Comparison of ENCODE assay signal across 8 cellular contexts in genomic region chr14:55191101-55191880, GRCh38. TPM values are rescaled to one million over a fixed set of nuclear protein-coding genes. Genes with fewer than 3 reads are reported as not detected.
DNase-seq lines count a peak whose midpoint lies in the region; ATAC-seq and TF ChIP-seq lines count a peak whose summit lies in the region.

TSS of gene DLGAP5 (minus strand) at chr14:55191585. CDS start at chr14:55189179, 2,406 bp downstream.

- no peak within 1 kb of the TSS for H2BK12ac ChIP-seq in trophoblast cell (ENCODE audit: low read length)

- H3K4me1 ChIP-seq in trophoblast cell (ENCODE audit: control insufficient read depth in 1 of 2, insufficient read depth in 2 of 2, low read length in 2 of 2), result peaks cover 0 to 3% of the 10 kb centered on the region in 2 experiments

- peaks cover 5% of the 10 kb centered on the region for H3K9me3 ChIP-seq in trophoblast cell (ENCODE audit: insufficient read depth, low read depth, low read length)

- H3K9ac ChIP-seq in trophoblast cell (ENCODE audit: low read length), result peak within 1 kb of the TSS; percentile 44

- peaks cover 5% of the 10 kb centered on the region for H3K79me1 ChIP-seq in trophoblast cell (ENCODE audit: low read length)

- H4K12ac ChIP-seq in trophoblast cell (ENCODE audit: low read depth, low read length), result no peak within 1 kb of the TSS

- TF ChIP-seq CTCF in GM13976 (IDR thresholded peaks at IDR 0.05; ENCODE audit: borderline replicate concordance, control extremely low read depth, extremely low read depth, insufficient read depth, missing control alignments) (no peak), type B pancreatic cell (conservative IDR thresholded peaks at IDR 0.05) (no peak)

- H3K27ac ChIP-seq in trophoblast cell (ENCODE audit: low read depth, low read length), result peak within 1 kb of the TSS; percentile 18

- H3K79me2 ChIP-seq in trophoblast cell (ENCODE audit: control insufficient read depth, insufficient read depth, low read length, poor library complexity), result peaks cover 6% of the 10 kb centered on the region

- H3K18ac ChIP-seq in trophoblast cell (ENCODE audit: low read length), result peak within 1 kb of the TSS; percentile 54

- peak within 1 kb of the TSS; percentile 50 for H2BK5ac ChIP-seq in trophoblast cell (ENCODE audit: low read depth, low read length, poor library complexity)

- H3K27ac Mint-ChIP-seq in activated naive CD8-positive, alpha-beta T cell treated with anti-CD3 and anti-CD28 coated beads, Interleukin-2, amount 50 U/mL, for 24 hours, result peak within 1 kb of the TSS; percentile 90
- peak within 1 kb of the TSS; percentile 85 for H3K27ac Mint-ChIP-seq in type B pancreatic cell

- peaks cover 6% of the 10 kb centered on the region for H3K36me3 Mint-ChIP-seq in activated naive CD8-positive, alpha-beta T cell treated with anti-CD3 and anti-CD28 coated beads, Interleukin-2, amount 50 U/mL, for 24 hours (ENCODE audit: low read depth)
- peaks cover 4% of the 10 kb centered on the region for H3K36me3 Mint-ChIP-seq in type B pancreatic cell

- DNase-seq in GM13976 (ENCODE audit: low spot score), result peak; percentile 94
- DNase-seq in NCI-H1436 treated with DMSO at 0.1 percent for 48 hours (lab: John Stamatoyannopoulos, UW), result peak; percentile 94
- DNase-seq in T follicular helper cell (ENCODE audit: low read depth), result peak; percentile 86
- DNase-seq in activated naive CD8-positive, alpha-beta T cell treated with anti-CD3 and anti-CD28 coated beads, Interleukin-2, amount 50 U/mL, for 24 hours, result peak; percentile 89
- DNase-seq in cardiac septum (ENCODE audit: low spot score), result peak; percentile 96
- DNase-seq in trophoblast cell, result peak; percentile 91 to 96
- DNase-seq in type B pancreatic cell (ENCODE audit: extremely low spot score, unreplicated experiment), result peak; percentile 91

- in situ Hi-C loops in GM13976 (cut with MboI; ENCODE audit: low sequenced_read_pairs, unreplicated experiment), result no loop called here

- H3K36me3 ChIP-seq in trophoblast cell (ENCODE audit: control insufficient read depth in 1 of 2, insufficient read depth in 2 of 2, low read length in 2 of 2), result peaks cover 2% of the 10 kb centered on the region in 2 experiments

- H3K27me3 ChIP-seq in trophoblast cell (ENCODE audit: insufficient read depth, low read length), result no peaks in the 10 kb centered on the region

- H3K4ac ChIP-seq in trophoblast cell (ENCODE audit: low read depth, low read length), result no peak within 1 kb of the TSS

- H3K4me3 Mint-ChIP-seq in activated naive CD8-positive, alpha-beta T cell treated with anti-CD3 and anti-CD28 coated beads, Interleukin-2, amount 50 U/mL, for 24 hours, result peak within 1 kb of the TSS; percentile 98
- peak within 1 kb of the TSS; percentile 92 for H3K4me3 Mint-ChIP-seq in type B pancreatic cell

- no peak within 1 kb of the TSS for H3K23ac ChIP-seq in trophoblast cell (ENCODE audit: low read length)

- no peaks in the 10 kb centered on the region for H3K9me3 Mint-ChIP-seq in activated naive CD8-positive, alpha-beta T cell treated with anti-CD3 and anti-CD28 coated beads, Interleukin-2, amount 50 U/mL, for 24 hours
- peaks cover 5% of the 10 kb centered on the region for H3K9me3 Mint-ChIP-seq in type B pancreatic cell

- peak within 1 kb of the TSS; percentile 63 for H4K91ac ChIP-seq in trophoblast cell (ENCODE audit: low read depth, low read length)

- H2AK5ac ChIP-seq in trophoblast cell (ENCODE audit: low read length), result no peak within 1 kb of the TSS

- peak within 1 kb of the TSS; percentile 68 for H2BK120ac ChIP-seq in trophoblast cell (ENCODE audit: insufficient read depth, low read length, poor library complexity)

- no peaks in the 10 kb centered on the region for H3K27me3 Mint-ChIP-seq in activated naive CD8-positive, alpha-beta T cell treated with anti-CD3 and anti-CD28 coated beads, Interleukin-2, amount 50 U/mL, for 24 hours
- H3K27me3 Mint-ChIP-seq in type B pancreatic cell, result no peaks in the 10 kb centered on the region

- peak within 1 kb of the TSS; percentile 83 for H2AFZ ChIP-seq in trophoblast cell (ENCODE audit: insufficient read depth, low read length, poor library complexity)

- peak within 1 kb of the TSS; percentile 70 for H3K4me2 ChIP-seq in trophoblast cell (ENCODE audit: low read length)

- ATAC-seq in HG02852 (IDR thresholded peaks at IDR 0.05; ENCODE audit: unreplicated experiment), result peak; percentile 99
- ATAC-seq in activated naive CD8-positive, alpha-beta T cell treated with anti-CD3 and anti-CD28 coated beads, Interleukin-2, amount 50 U/mL, for 24 hours, result peak; percentile 99

- peaks cover 25% of the 10 kb centered on the region for H3K4me1 Mint-ChIP-seq in activated naive CD8-positive, alpha-beta T cell treated with anti-CD3 and anti-CD28 coated beads, Interleukin-2, amount 50 U/mL, for 24 hours
- H3K4me1 Mint-ChIP-seq in type B pancreatic cell (ENCODE audit: unreplicated experiment), result peaks cover 23% of the 10 kb centered on the region

- peak within 1 kb of the TSS; percentile 28 for H3K14ac ChIP-seq in trophoblast cell (ENCODE audit: low read length)

- peak within 1 kb of the TSS; percentile 88 for H4K8ac ChIP-seq in trophoblast cell (ENCODE audit: low read depth, low read length)

- H3K4me3 ChIP-seq in trophoblast cell (ENCODE audit: low read depth, low read length), result peak within 1 kb of the TSS; percentile 88

- whole genome bisulfite sequencing in trophoblast cell (ENCODE audit: extremely low coverage, insufficient coverage, insufficient read length), result no CpG with 5 or more reads among the region's 45 CpGs

- intact Hi-C loops in cardiac septum (cut with DNase I), result no loop called here

RNA-seq across cellular contexts. Expression of gene DLGAP5, which starts in this region (rescaled TPM):
- total RNA-seq in cardiac septum (0.08 TPM), type B pancreatic cell (ENCODE audit: low replicate concordance) (18.8 and 58.8 TPM in 2 replicates)
- polyA plus RNA-seq in trophoblast cell (2013), result 39.9 and 44.8 TPM in 2 replicates

Comparison
In these comparisons a context has a peak if more than half of its experiments do, and no peak if none do; other contexts are left out.
1. Peak in every context shown above with its lines: DNase-seq, ATAC-seq, H3K4me3 ChIP-seq and H3K27ac ChIP-seq.
2. RNA of gene DLGAP5 (total RNA-seq): 18.8 to 58.8 TPM in type B pancreatic cell; 0.08 TPM in cardiac septum (single experiment); every median in the first group is over 10 times any median in the second.
3. Peak in DNase-seq in cardiac septum; RNA of the gene not detected or under 1 TPM.